ENCODE assay signal across 9 cellular contexts in the genomic region with DNA sequence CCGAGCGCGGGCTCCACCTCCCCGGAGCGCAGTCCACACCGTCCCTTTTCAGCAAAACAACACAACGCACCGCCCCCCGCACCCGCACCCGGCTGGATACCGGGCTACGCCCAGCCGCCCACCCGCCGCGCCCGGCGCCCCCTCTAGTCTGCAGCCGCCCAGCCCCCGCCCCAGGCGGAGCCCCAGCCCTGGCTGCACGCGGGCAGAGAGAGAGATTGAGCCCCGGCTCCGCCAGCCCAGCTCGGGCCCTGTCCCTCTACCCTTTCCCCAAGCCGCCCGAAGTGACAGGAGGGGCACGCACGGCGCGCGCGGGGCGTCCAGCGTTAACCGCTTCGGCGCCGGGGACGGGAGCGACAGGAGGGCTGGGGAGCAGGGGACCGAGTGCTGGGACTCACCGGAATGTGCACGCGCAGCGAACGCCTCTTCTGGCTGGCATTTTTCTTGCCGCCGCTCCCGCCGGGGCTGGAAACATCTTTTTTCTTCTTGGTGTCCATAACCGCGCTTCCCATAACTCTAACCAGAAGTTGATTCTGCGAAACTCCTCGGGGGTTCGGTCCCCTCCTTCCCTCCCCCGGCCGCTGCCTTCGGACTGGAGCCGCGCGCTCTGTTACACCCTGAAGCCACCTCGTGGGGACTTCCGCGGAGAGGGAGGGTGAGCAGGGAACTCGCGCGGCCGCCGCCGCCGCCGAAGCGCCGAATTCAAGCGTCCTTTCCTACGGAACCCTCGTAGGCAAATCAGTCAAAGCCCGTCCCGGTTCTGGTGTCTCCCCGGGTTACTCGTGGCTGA. TPM values are rescaled to one million over a fixed set of nuclear protein-coding genes. Genes with fewer than 3 reads are reported as not detected.
DNase-seq lines count a peak whose midpoint lies in the region; ATAC-seq, FAIRE-seq and TF ChIP-seq lines count a peak whose summit lies in the region.
"Had no signal": no experiment of that assay in that cellular context is flagged by ENCODE, and none has a peak within 500 bp of the region (broad histone marks: within the 10 kb centered on the region; RNA-seq: fewer than 3 reads in every experiment).

No MANE protein-coding gene starts in this region.

- ATAC-seq in HepG2 (peak; percentile 74), HG02981 (IDR thresholded peaks at IDR 0.05; ENCODE audit: unreplicated experiment) (no peak)

- BruUV-seq in HepG2 (replicated peaks; lab: Mats Ljungman, UMichigan): no TSS peak

- peaks cover 17% of the 10 kb centered on the region for H3K4me1 ChIP-seq in HepG2 (ENCODE audit: insufficient read depth, low read length)

- FAIRE-seq in HepG2 (lab: Jason Lieb, UNC): no peak
- FAIRE-seq: A204.1 had no signal

- POLR2A ChIA-PET in HepG2 (lab: Yijun Ruan, JAX): no interaction called here

- peaks cover 0 to 33% of the 10 kb centered on the region in 2 experiments for H3K27me3 ChIP-seq in HepG2 (ENCODE audit: control insufficient read depth in 1 of 2, insufficient read depth in 2 of 2, low read length in 2 of 2)

- no peaks in the 10 kb centered on the region for H3K36me3 ChIP-seq in HepG2 (replicated peaks in 1 of 2; ENCODE audit: control insufficient read depth in 1 of 2, insufficient read depth in 2 of 2, low read length in 2 of 2)

- H3K4me2 ChIP-seq in HepG2 (ENCODE audit: low read depth, low read length): peak overlapping the region; percentile 82

- CTCF ChIA-PET in HepG2 (lab: Yijun Ruan, JAX; ENCODE audit: low intra/inter-chr PET ratio, low total read pairs): no interaction called here

- no peak overlapping the region for H3K27ac ChIP-seq in HepG2 (ENCODE audit: extremely low read length, insufficient read depth, low read length)

- peak; percentile 12 for DNase-seq in DMS153 (lab: John Stamatoyannopoulos, UW)
- DNase-seq in DMS153 treated with DMSO at 0.1 percent for 48 hours (lab: John Stamatoyannopoulos, UW; ENCODE audit: unreplicated experiment): no peak
- peak; percentile 40 for DNase-seq in NCI-H1092 (lab: John Stamatoyannopoulos, UW)
- peak; percentile 50 to 60 for DNase-seq in activated CD4-positive, alpha-beta T cell treated with anti-CD3 and anti-CD28 coated beads for 24 hours (ENCODE audit: low read depth in 2 of 2)
- DNase-seq in cerebellar cortex (ENCODE audit: low spot score): peak; percentile 69
- DNase-seq in HepG2 (ENCODE audit: low spot score): no peak
- peak; percentile 64 for DNase-seq in stimulated activated CD4-positive, alpha-beta T cell treated with anti-CD3 and anti-CD28 coated beads, Interleukin-2, amount 100 ng/mL, for 4 hours (ENCODE audit: low read depth)

- TF ChIP-seq CTCF in HepG2 (CRISPR knock-in tag; IDR thresholded peaks at IDR 0.05): no peak

- no peaks in the 10 kb centered on the region for H3K9me3 ChIP-seq in HepG2 (ENCODE audit: low read length)

- no peak for TF ChIP-seq POLR2A in HepG2 (IDR thresholded peaks at IDR 0.05; ENCODE audit: insufficient read depth in 1 of 2, low read depth in 2 of 2, low read length in 2 of 2)

- in situ Hi-C loops in HepG2 (cut with HindIII; ENCODE audit: extremely low pct_ligation_motif_present, low pct_unique_long_range_greater_than_20kb): no loop called here

- H2AFZ ChIP-seq in HepG2 (ENCODE audit: low read length): no peak overlapping the region

- TF ChIP-seq EP300 in HepG2 (IDR thresholded peaks at IDR 0.05; ENCODE audit: low read depth in 2 of 2, low read length in 2 of 2): no peak
- TF ChIP-seq EP300 in HepG2 (CRISPR knock-in tag; IDR thresholded peaks at IDR 0.05; ENCODE audit: borderline replicate concordance): no peak

- peak overlapping the region; percentile 55 to 71 (median 61) for H3K4me3 ChIP-seq in HepG2 (replicated peaks in 1 of 3; ENCODE audit: insufficient read depth in 1 of 3, low read depth in 2 of 3, low read length in 3 of 3)

- H4K20me1 ChIP-seq in HepG2 (ENCODE audit: insufficient read depth, low read length): no peaks in the 10 kb centered on the region

- H3K79me2 ChIP-seq in HepG2 (ENCODE audit: insufficient read depth, low read length): no peaks in the 10 kb centered on the region

- no peak for TF ChIP-seq RAD21 in HepG2 (CRISPR knock-in tag; IDR thresholded peaks at IDR 0.05)

- no peak overlapping the region for H3K9ac ChIP-seq in HepG2 (ENCODE audit: insufficient read depth, low read depth, low read length)

- 7% methylated on average over 8 of the region's 84 CpGs for WGBS in HepG2 (ENCODE audit: low lambda C conversion rate)

- intact Hi-C loops in HepG2 (cut with micrococcal nuclease; ENCODE audit: unreplicated experiment): no loop called here

TF ChIP-seq in HepG2, 621 proteins besides CTCF, POLR2A, EP300 and RAD21 (continues in another document):
- TF ChIP-seq, protein P1, sequence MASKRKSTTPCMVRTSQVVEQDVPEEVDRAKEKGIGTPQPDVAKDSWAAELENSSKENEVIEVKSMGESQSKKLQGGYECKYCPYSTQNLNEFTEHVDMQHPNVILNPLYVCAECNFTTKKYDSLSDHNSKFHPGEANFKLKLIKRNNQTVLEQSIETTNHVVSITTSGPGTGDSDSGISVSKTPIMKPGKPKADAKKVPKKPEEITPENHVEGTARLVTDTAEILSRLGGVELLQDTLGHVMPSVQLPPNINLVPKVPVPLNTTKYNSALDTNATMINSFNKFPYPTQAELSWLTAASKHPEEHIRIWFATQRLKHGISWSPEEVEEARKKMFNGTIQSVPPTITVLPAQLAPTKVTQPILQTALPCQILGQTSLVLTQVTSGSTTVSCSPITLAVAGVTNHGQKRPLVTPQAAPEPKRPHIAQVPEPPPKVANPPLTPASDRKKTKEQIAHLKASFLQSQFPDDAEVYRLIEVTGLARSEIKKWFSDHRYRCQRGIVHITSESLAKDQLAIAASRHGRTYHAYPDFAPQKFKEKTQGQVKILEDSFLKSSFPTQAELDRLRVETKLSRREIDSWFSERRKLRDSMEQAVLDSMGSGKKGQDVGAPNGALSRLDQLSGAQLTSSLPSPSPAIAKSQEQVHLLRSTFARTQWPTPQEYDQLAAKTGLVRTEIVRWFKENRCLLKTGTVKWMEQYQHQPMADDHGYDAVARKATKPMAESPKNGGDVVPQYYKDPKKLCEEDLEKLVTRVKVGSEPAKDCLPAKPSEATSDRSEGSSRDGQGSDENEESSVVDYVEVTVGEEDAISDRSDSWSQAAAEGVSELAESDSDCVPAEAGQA (IDR thresholded peaks at IDR 0.05; ENCODE audit: low read depth): no peak
- TF ChIP-seq, protein P1 (CRISPR knock-in tag; IDR thresholded peaks at IDR 0.05; ENCODE audit: borderline replicate concordance): no peak

RNA-seq across cellular contexts. Expression of a gene that starts 0.6 kb away (rescaled TPM):
- 1.1 and 1.3 TPM in 2 replicates for total RNA-seq in HepG2 (2016; rRNA removed; fragmentation: Illumina TruSeq; extraction: Trizol)
- 1.3 and 1.8 TPM in 2 replicates for total RNA-seq in HepG2 (2016; cell fraction: cytosol; rRNA removed; fragmentation: Illumina TruSeq; extraction: Trizol; ENCODE audit: low read depth)
- 1.2 and 1.3 TPM in 2 replicates for total RNA-seq in HepG2 (2016; cell fraction: insoluble cytoplasmic fraction; rRNA removed; fragmentation: Illumina TruSeq; extraction: Trizol)
- total RNA-seq in HepG2 (2016; cell fraction: membrane; rRNA removed; fragmentation: Illumina TruSeq; extraction: Trizol): 2.2 and 2.3 TPM in 2 replicates
- total RNA-seq in HepG2 (2016; cell fraction: nucleus; rRNA removed; fragmentation: Illumina TruSeq; extraction: Trizol): 0.78 TPM in 2 replicates
- 0.85 and 0.90 TPM in 2 replicates for polyA plus RNA-seq in HepG2 (2011; rRNA removed)
- polyA plus RNA-seq in HepG2 (2011; cell fraction: cytosol; rRNA removed): 0.47 and 0.62 TPM in 2 replicates
- 0.83 and 1.2 TPM in 2 replicates for polyA plus RNA-seq in HepG2 (2011; cell fraction: nucleus; rRNA removed)
- polyA plus RNA-seq in HepG2 (2012): 0.30 and 0.45 TPM in 2 replicates
- polyA plus RNA-seq in HepG2 (2016; cell fraction: cytosol; fragmentation: Illumina TruSeq; extraction: Trizol; ENCODE audit: low read depth): 2.1 and 2.9 TPM in 2 replicates
- polyA plus RNA-seq in HepG2 (2016; cell fraction: insoluble cytoplasmic fraction; fragmentation: Illumina TruSeq; extraction: Trizol; ENCODE audit: low read depth): 1.7 and 2.3 TPM in 2 replicates
- 3.3 and 3.5 TPM in 2 replicates for polyA plus RNA-seq in HepG2 (2016; cell fraction: membrane; fragmentation: Illumina TruSeq; extraction: Trizol; ENCODE audit: low read depth)
- 2.0 and 3.4 TPM in 2 replicates for polyA plus RNA-seq in HepG2 (2016; cell fraction: nucleus; fragmentation: Illumina TruSeq; extraction: Trizol; ENCODE audit: insufficient read depth, low read depth)
- polyA minus RNA-seq in HepG2 (2011; rRNA and poly(A)+ RNA removed; ENCODE audit: low replicate concordance): 0.20 and 0.87 TPM in 2 replicates
- not detected in 2 replicates for polyA minus RNA-seq in HepG2 (2011; cell fraction: cytosol; rRNA and poly(A)+ RNA removed)
- 0.75 and 0.77 TPM in 2 replicates for polyA minus RNA-seq in HepG2 (2011; cell fraction: nucleus; rRNA and poly(A)+ RNA removed)

Comparison
In these comparisons a context has a peak if more than half of its experiments do, and no peak if none do; other contexts are left out.
1. DNase-seq: peak in DMS153 (single experiment), NCI-H1092 (single experiment), activated CD4-positive, alpha-beta T cell treated with anti-CD3 and anti-CD28 coated beads for 24 hours (2 of 2), cerebellar cortex (single experiment) and stimulated activated CD4-positive, alpha-beta T cell treated with anti-CD3 and anti-CD28 coated beads, Interleukin-2, amount 100 ng/mL, for 4 hours (single experiment); none in DMS153 treated with DMSO at 0.1 percent for 48 hours (single experiment) and HepG2 (single experiment).